ENCODE assay signal across 9 cellular contexts in genomic region chr3:139937674-139938279, GRCh38. TPM values are rescaled to one million over a fixed set of nuclear protein-coding genes. Genes with fewer than 3 reads are reported as not detected.
A peak's percentile ranks its signal among the peaks of the same experiment; 100 is the strongest.
DNase-seq lines count a peak whose midpoint lies in the region; ATAC-seq and TF ChIP-seq lines count a peak whose summit lies in the region.
"Had no signal": no experiment of that assay in that cellular context is flagged by ENCODE, and none has a peak within 500 bp of the region (broad histone marks: within the 10 kb centered on the region; RNA-seq: fewer than 3 reads in every experiment).

No MANE protein-coding gene starts in this region.

- peaks cover 0 to 17% (median 2%) of the 10 kb centered on the region in 4 donors for H3K4me1 ChIP-seq in right lobe of liver

- no peaks in the 10 kb centered on the region for H3K9me3 ChIP-seq in right lobe of liver

- WGBS in right lobe of liver (ENCODE audit: insufficient coverage, low coverage, low lambda C conversion rate, missing lambda C conversion rate), result 7% methylated on average over 8 of the region's 8 CpGs

- H3K36me3 ChIP-seq in H7 (replicated peaks; ENCODE audit: control insufficient read depth, insufficient read depth, low read length) (no peaks in the 10 kb centered on the region), right lobe of liver (no peaks in the 10 kb centered on the region)

- ATAC-seq in right lobe of liver (peak in 2 of 4 donors; percentile 41 to 42), HG03175 (IDR thresholded peaks at IDR 0.05; ENCODE audit: unreplicated experiment) (no peak), HG03280 (IDR thresholded peaks at IDR 0.05; ENCODE audit: unreplicated experiment) (no peak), GM18861 (IDR thresholded peaks at IDR 0.05; ENCODE audit: unreplicated experiment) (no peak)

- H3K4me3 ChIP-seq in H7 (ENCODE audit: insufficient read depth, low read depth, low read length) (no peak overlapping the region), right lobe of liver (no peak overlapping the region)

- DNase-seq in COLO668 (lab: John Stamatoyannopoulos, UW; ENCODE audit: unreplicated experiment), result peak; percentile 13
- DNase-seq in H7, result peak; percentile 62
- peak; percentile 50 for DNase-seq in NCI-H69 (lab: John Stamatoyannopoulos, UW)
- peak; percentile 45 for DNase-seq in cerebellar cortex (ENCODE audit: low spot score)
- no peak for DNase-seq in right lobe of liver

- no peak for TF ChIP-seq POLR2A in right lobe of liver (IDR thresholded peaks at IDR 0.05)

- no peak overlapping the region for H3K27ac ChIP-seq in right lobe of liver

- intact Hi-C loops in right lobe of liver (cut with DNase I), result no loop called here

- TF ChIP-seq CTCF in right lobe of liver (IDR thresholded peaks at IDR 0.05), result peak; percentile 59 to 67 (median 63)

- H3K27me3 ChIP-seq in H7 (ENCODE audit: control insufficient read depth, insufficient read depth, low read length), result peaks cover 34% of the 10 kb centered on the region
- H3K27me3 ChIP-seq in right lobe of liver, result peaks cover 0 to 24% of the 10 kb centered on the region in 2 donors

RNA-seq across cellular contexts. Expression of gene CLSTN2, which starts 2.8 kb away (rescaled TPM):
- total RNA-seq in H7 (2014; rRNA removed; shearing (Covaris generic)), result 0.10 and 0.15 TPM in 2 replicates
- total RNA-seq in right lobe of liver, result 1 to 10 TPM; 1.0 to 3.3 (median 2.0) TPM
- total RNA-seq: mononuclear cell had no signal

Comparison
In these comparisons a context has a peak if more than half of its experiments do, and no peak if none do; other contexts are left out.
1. DNase-seq: peak in COLO668 (single experiment), H7 (single experiment), NCI-H69 (single experiment) and cerebellar cortex (single experiment); none in right lobe of liver (0 of 3).